9 cellular contexts compared by ENCODE assay signal in genomic region chr7:135710417-135711138, GRCh38. TPM values are rescaled to one million over a fixed set of nuclear protein-coding genes. Genes with fewer than 3 reads are reported as not detected.
DNase-seq lines count a peak whose midpoint lies in the region; ATAC-seq and TF ChIP-seq lines count a peak whose summit lies in the region.
"Had no signal": no experiment of that assay in that cellular context is flagged by ENCODE, and none has a peak within 500 bp of the region (broad histone marks: within the 10 kb centered on the region; RNA-seq: fewer than 3 reads in every experiment).

No MANE protein-coding gene starts in this region.

- peak; percentile 30 for DNase-seq in activated CD4-positive, alpha-beta T cell treated with anti-CD3 and anti-CD28 coated beads for 36 hours
- DNase-seq in activated CD4-positive, alpha-beta T cell treated with anti-CD3 and anti-CD28 coated beads, Interleukin-2, amount 50 U/mL, for 4 hours, result no peak
- no peak for DNase-seq in coronary artery (ENCODE audit: low spot score)
- no peak for DNase-seq in psoas muscle
- DNase-seq in cerebellar nuclear complex (lab: John Stamatoyannopoulos, UW), result no peak
- DNase-seq in NCI-H446 treated with DMSO at 0.1 percent for 48 hours (lab: John Stamatoyannopoulos, UW), result no peak

- H3K9me3 ChIP-seq in HUES6 (ENCODE audit: control insufficient read depth, insufficient read depth, low read depth, low read length) (no peaks in the 10 kb centered on the region), psoas muscle (no peaks in the 10 kb centered on the region)

- H3K9me3 Mint-ChIP-seq in activated CD4-positive, alpha-beta T cell treated with anti-CD3 and anti-CD28 coated beads for 36 hours (ENCODE audit: low read depth), result no peaks in the 10 kb centered on the region
- H3K9me3 Mint-ChIP-seq: naive thymus-derived CD8-positive, alpha-beta T cell had no signal

- no peaks in the 10 kb centered on the region for H3K4me1 Mint-ChIP-seq in activated CD4-positive, alpha-beta T cell treated with anti-CD3 and anti-CD28 coated beads for 36 hours
- H3K4me1 Mint-ChIP-seq: naive thymus-derived CD8-positive, alpha-beta T cell had no signal

- CTCF ChIA-PET in activated CD4-positive, alpha-beta T cell treated with anti-CD3 and anti-CD28 coated beads for 36 hours (lab: Charles Lee), result interaction anchor here (0.7 to 3.3 kb wide), 15 partner anchors 10 to 337 kb away, joined by 3 to 15 read pairs (median 3); partner anchors contain the start of gene SLC13A4

- H3K27ac Mint-ChIP-seq in activated CD4-positive, alpha-beta T cell treated with anti-CD3 and anti-CD28 coated beads for 36 hours, result no peak overlapping the region

- peak; percentile 34 for TF ChIP-seq CTCF in coronary artery (IDR thresholded peaks at IDR 0.05)
- TF ChIP-seq CTCF in psoas muscle (IDR thresholded peaks at IDR 0.05), result peak; percentile 53

- ATAC-seq in activated CD4-positive, alpha-beta T cell treated with anti-CD3 and anti-CD28 coated beads for 36 hours, result no peak
- ATAC-seq in psoas muscle (peak in 2 of 4 donors; percentile 42 to 54), HG03045 (IDR thresholded peaks at IDR 0.05; ENCODE audit: unreplicated experiment) (no peak)
- ATAC-seq: naive thymus-derived CD8-positive, alpha-beta T cell had no signal

- POLR2A ChIA-PET in activated CD4-positive, alpha-beta T cell treated with anti-CD3 and anti-CD28 coated beads for 36 hours (lab: Charles Lee), result no interaction called here

- no peak overlapping the region for H3K9ac ChIP-seq in HUES6 (ENCODE audit: low read length)

- H3K27me3 Mint-ChIP-seq in activated CD4-positive, alpha-beta T cell treated with anti-CD3 and anti-CD28 coated beads for 36 hours, result no peaks in the 10 kb centered on the region
- H3K27me3 Mint-ChIP-seq: naive thymus-derived CD8-positive, alpha-beta T cell had no signal

- H3K36me3 Mint-ChIP-seq in activated CD4-positive, alpha-beta T cell treated with anti-CD3 and anti-CD28 coated beads for 36 hours (ENCODE audit: low read depth), result no peaks in the 10 kb centered on the region
- H3K36me3 Mint-ChIP-seq: naive thymus-derived CD8-positive, alpha-beta T cell had no signal

- no peak overlapping the region for H3K4me3 Mint-ChIP-seq in activated CD4-positive, alpha-beta T cell treated with anti-CD3 and anti-CD28 coated beads for 36 hours
- H3K4me3 Mint-ChIP-seq: naive thymus-derived CD8-positive, alpha-beta T cell had no signal

- peaks cover 32% of the 10 kb centered on the region for H3K4me1 ChIP-seq in HUES6 (ENCODE audit: control insufficient read depth, insufficient read depth, low read length)
- no peaks in the 10 kb centered on the region for H3K4me1 ChIP-seq in psoas muscle

- H3K4me3 ChIP-seq in HUES6 (ENCODE audit: low read depth, low read length), result peak overlapping the region; percentile 44
- no peak overlapping the region for H3K4me3 ChIP-seq in coronary artery
- H3K4me3 ChIP-seq in psoas muscle, result no peak overlapping the region

- H3K27me3 ChIP-seq in HUES6 (ENCODE audit: control insufficient read depth, insufficient read depth, low read length), result no peaks in the 10 kb centered on the region
- no peaks in the 10 kb centered on the region for H3K27me3 ChIP-seq in psoas muscle (ENCODE audit: insufficient read depth in 3 of 3, low read length in 2 of 3)

- H3K27ac ChIP-seq in HUES6 (ENCODE audit: low read depth, low read length) (no peak overlapping the region), coronary artery (peak overlapping the region in 1 of 2 donors; percentile 45), psoas muscle (no peak overlapping the region)

- intact Hi-C loops in activated CD4-positive, alpha-beta T cell treated with anti-CD3 and anti-CD28 coated beads for 36 hours (cut with DNase I, micrococcal nuclease), result loop anchor here in 1 of 2 experiments (2.0 kb wide), 2 partner anchors 40 to 430 kb away; no protein-coding TSS in a partner anchor
- intact Hi-C loops in psoas muscle (cut with DNase I), result no loop called here

- WGBS in psoas muscle, 3 donors, result 48 to 50% (median 49%) methylated on average over 10 to 11 of the region's 11 CpGs

- H3K36me3 ChIP-seq in HUES6 (ENCODE audit: control insufficient read depth, insufficient read depth, low read length) (no peaks in the 10 kb centered on the region), psoas muscle (ENCODE audit: insufficient read depth in 1 of 2, low read depth in 1 of 2) (no peaks in the 10 kb centered on the region)

RNA-seq across cellular contexts. Expression of gene SLC13A4, which starts 17.4 kb away (rescaled TPM):
- total RNA-seq in activated CD4-positive, alpha-beta T cell treated with anti-CD3 and anti-CD28 coated beads for 36 hours, result not detected
- not detected for total RNA-seq in psoas muscle
- polyA plus RNA-seq in psoas muscle, result under 1 TPM; 0.01 to 0.08 (median 0.03) TPM
- total RNA-seq: naive thymus-derived CD8-positive, alpha-beta T cell had no signal

RNA-seq across cellular contexts. Expression of gene FAM180A, which starts 38.0 kb away (rescaled TPM):
- total RNA-seq in activated CD4-positive, alpha-beta T cell treated with anti-CD3 and anti-CD28 coated beads for 36 hours, result not detected
- 1 to 10 TPM in 1 of 4 donors, under 1 TPM in 1, not detected in 2; 0.42 to 1.8 TPM for total RNA-seq in psoas muscle
- under 1 TPM; 0.07 to 0.13 (median 0.12) TPM for polyA plus RNA-seq in psoas muscle
- total RNA-seq: naive thymus-derived CD8-positive, alpha-beta T cell had no signal
- polyA plus RNA-seq: naive thymus-derived CD8-positive, alpha-beta T cell had no signal

RNA-seq across cellular contexts. Expression of gene STMP1, which starts 48.3 kb away (rescaled TPM):
- total RNA-seq in activated CD4-positive, alpha-beta T cell treated with anti-CD3 and anti-CD28 coated beads for 36 hours, result 10 to 100 TPM; 18.7 to 20.7 TPM
- 10 to 100 TPM; 23.9 to 28.0 (median 24.9) TPM for total RNA-seq in psoas muscle
- 10 to 100 TPM; 17.1 to 42.0 (median 25.8) TPM for polyA plus RNA-seq in psoas muscle
